Comparison of ENCODE assay signal across 1 cellular context in the genomic region with DNA sequence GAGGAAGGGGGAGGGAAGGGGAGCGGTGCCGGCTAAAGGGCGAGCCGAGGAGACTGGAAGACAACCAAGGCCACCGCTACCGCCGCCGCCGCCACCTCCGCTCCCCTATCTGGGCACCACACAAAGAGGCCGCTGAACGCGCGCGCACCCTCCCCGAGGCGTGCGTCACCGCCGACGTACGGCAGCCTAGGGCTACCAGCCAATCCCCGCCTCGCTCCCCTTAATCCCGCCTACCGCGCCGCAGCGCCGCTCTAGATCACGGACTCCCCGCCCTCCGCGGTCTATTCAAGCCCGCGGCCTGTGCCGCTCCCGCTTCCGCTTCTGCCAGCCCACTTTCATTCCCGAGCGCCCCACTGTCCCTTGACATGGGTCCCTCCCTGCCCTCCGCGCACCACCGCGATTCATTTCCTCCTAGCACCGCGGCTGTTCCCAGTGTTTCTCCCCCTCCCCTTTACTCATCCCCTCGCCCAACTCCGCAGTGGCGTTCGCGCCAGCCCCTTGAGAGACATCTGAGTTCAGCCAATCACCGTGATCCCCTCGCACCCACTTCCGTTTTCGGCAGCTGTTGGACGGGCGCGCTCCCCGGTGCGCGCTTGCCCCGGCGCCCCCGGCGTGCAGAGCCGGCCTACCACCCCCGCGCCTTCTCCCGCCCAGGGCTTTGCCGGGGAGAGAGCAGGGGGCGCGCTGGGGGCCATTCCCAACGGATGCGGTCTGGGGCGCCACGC.
TF ChIP-seq lines count a peak whose summit lies in the region.

A gene (minus strand): TSS at position 128 of the 725 bp plus-strand sequence. CDS start 297 bp downstream, outside the sequence.

TF ChIP-seq in HepG2, 621 proteins besides CTCF, POLR2A, EP300 and RAD21 (continued from another document and continues in another):
- TF ChIP-seq, protein P1, sequence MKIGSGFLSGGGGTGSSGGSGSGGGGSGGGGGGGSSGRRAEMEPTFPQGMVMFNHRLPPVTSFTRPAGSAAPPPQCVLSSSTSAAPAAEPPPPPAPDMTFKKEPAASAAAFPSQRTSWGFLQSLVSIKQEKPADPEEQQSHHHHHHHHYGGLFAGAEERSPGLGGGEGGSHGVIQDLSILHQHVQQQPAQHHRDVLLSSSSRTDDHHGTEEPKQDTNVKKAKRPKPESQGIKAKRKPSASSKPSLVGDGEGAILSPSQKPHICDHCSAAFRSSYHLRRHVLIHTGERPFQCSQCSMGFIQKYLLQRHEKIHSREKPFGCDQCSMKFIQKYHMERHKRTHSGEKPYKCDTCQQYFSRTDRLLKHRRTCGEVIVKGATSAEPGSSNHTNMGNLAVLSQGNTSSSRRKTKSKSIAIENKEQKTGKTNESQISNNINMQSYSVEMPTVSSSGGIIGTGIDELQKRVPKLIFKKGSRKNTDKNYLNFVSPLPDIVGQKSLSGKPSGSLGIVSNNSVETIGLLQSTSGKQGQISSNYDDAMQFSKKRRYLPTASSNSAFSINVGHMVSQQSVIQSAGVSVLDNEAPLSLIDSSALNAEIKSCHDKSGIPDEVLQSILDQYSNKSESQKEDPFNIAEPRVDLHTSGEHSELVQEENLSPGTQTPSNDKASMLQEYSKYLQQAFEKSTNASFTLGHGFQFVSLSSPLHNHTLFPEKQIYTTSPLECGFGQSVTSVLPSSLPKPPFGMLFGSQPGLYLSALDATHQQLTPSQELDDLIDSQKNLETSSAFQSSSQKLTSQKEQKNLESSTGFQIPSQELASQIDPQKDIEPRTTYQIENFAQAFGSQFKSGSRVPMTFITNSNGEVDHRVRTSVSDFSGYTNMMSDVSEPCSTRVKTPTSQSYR (CRISPR knock-in tag; IDR thresholded peaks at IDR 0.05; ENCODE audit: borderline replicate concordance) = peak; percentile 21; the same call in 1 of the 2 replicates
- TF ChIP-seq, protein P2, sequence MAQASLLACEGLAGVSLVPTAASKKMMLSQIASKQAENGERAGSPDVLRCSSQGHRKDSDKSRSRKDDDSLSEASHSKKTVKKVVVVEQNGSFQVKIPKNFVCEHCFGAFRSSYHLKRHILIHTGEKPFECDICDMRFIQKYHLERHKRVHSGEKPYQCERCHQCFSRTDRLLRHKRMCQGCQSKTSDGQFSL (CRISPR knock-in tag; IDR thresholded peaks at IDR 0.05) = no peak
- peak; percentile 54; the same call in 1 of the 2 replicates for TF ChIP-seq ZIK1 (CRISPR knock-in tag; IDR thresholded peaks at IDR 0.05; ENCODE audit: borderline replicate concordance, low read depth)
- peak; percentile 21 for TF ChIP-seq ZNF430 (CRISPR knock-in tag; IDR thresholded peaks at IDR 0.05)
- TF ChIP-seq HNRNPH1 (optimal IDR thresholded peaks at IDR 0.05; ENCODE audit: low read depth, low read length) = no peak
- TF ChIP-seq ZNF619 (CRISPR knock-in tag; IDR thresholded peaks at IDR 0.05) = no peak
- TF ChIP-seq, protein P3, sequence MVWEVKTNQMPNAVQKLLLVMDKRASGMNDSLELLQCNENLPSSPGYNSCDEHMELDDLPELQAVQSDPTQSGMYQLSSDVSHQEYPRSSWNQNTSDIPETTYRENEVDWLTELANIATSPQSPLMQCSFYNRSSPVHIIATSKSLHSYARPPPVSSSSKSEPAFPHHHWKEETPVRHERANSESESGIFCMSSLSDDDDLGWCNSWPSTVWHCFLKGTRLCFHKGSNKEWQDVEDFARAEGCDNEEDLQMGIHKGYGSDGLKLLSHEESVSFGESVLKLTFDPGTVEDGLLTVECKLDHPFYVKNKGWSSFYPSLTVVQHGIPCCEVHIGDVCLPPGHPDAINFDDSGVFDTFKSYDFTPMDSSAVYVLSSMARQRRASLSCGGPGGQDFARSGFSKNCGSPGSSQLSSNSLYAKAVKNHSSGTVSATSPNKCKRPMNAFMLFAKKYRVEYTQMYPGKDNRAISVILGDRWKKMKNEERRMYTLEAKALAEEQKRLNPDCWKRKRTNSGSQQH (CRISPR knock-in tag; IDR thresholded peaks at IDR 0.05; ENCODE audit: low read depth) = no peak; the same call in 1 of the 2 replicates
- peak; percentile 79; the same call in 1 of the 2 replicates for TF ChIP-seq REPIN1 (CRISPR knock-in tag; IDR thresholded peaks at IDR 0.05; ENCODE audit: borderline replicate concordance, low read depth)
- TF ChIP-seq ZNF451 (CRISPR knock-in tag; IDR thresholded peaks at IDR 0.05) = peak; percentile 82
- TF ChIP-seq MAFG (CRISPR knock-in tag; IDR thresholded peaks at IDR 0.05) = 0 out of 2 replicates have a peak, but pooled peaks have one; percentile 19
- peak; percentile 80; the same call in 1 of the 2 replicates for TF ChIP-seq ZSCAN30 (CRISPR knock-in tag; IDR thresholded peaks at IDR 0.05)
- TF ChIP-seq GATAD2A (CRISPR knock-in tag; IDR thresholded peaks at IDR 0.05) = no peak
- TF ChIP-seq TBL1XR1 (IDR thresholded peaks at IDR 0.05; ENCODE audit: borderline replicate concordance, low read length, partially characterized antibody) = no peak
- peak; percentile 87; the same call in 1 of the 2 replicates for TF ChIP-seq ZNF782 (CRISPR knock-in tag; IDR thresholded peaks at IDR 0.05; ENCODE audit: borderline replicate concordance)
- TF ChIP-seq, protein P4, sequence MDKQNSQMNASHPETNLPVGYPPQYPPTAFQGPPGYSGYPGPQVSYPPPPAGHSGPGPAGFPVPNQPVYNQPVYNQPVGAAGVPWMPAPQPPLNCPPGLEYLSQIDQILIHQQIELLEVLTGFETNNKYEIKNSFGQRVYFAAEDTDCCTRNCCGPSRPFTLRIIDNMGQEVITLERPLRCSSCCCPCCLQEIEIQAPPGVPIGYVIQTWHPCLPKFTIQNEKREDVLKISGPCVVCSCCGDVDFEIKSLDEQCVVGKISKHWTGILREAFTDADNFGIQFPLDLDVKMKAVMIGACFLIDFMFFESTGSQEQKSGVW (CRISPR knock-in tag; IDR thresholded peaks at IDR 0.05; ENCODE audit: borderline replicate concordance) = no peak
- TF ChIP-seq ZFY (CRISPR knock-in tag; IDR thresholded peaks at IDR 0.05) = peak; percentile 91
- TF ChIP-seq, protein P5, sequence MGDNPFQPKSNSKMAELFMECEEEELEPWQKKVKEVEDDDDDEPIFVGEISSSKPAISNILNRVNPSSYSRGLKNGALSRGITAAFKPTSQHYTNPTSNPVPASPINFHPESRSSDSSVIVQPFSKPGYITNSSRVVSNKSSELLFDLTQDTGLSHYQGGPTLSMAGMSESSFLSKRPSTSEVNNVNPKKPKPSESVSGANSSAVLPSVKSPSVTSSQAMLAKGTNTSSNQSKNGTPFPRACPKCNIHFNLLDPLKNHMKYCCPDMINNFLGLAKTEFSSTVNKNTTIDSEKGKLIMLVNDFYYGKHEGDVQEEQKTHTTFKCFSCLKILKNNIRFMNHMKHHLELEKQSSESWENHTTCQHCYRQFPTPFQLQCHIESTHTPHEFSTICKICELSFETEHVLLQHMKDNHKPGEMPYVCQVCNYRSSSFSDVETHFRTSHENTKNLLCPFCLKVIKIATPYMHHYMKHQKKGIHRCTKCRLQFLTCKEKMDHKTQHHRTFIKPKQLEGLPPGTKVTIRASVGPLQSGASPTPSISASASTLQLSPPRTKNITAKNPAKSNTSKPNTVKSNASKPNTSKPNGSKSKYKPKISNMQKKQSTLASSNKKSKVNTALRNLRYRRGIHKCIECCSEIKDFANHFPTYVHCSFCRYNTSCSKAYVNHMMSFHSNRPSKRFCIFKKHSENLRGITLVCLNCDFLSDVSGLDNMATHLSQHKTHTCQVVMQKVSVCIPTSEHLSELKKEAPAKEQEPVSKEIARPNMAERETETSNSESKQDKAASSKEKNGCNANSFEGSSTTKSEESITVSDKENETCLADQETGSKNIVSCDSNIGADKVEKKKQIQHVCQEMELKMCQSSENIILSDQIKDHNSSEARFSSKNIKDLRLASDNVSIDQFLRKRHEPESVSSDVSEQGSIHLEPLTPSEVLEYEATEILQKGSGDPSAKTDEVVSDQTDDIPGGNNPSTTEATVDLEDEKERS (CRISPR knock-in tag; IDR thresholded peaks at IDR 0.05) = no peak
- peak; percentile 79 for TF ChIP-seq ZNF547 (CRISPR knock-in tag; IDR thresholded peaks at IDR 0.05)
- TF ChIP-seq NFYC (CRISPR knock-in tag; IDR thresholded peaks at IDR 0.05) = peak; percentile 89
- TF ChIP-seq, protein P6, sequence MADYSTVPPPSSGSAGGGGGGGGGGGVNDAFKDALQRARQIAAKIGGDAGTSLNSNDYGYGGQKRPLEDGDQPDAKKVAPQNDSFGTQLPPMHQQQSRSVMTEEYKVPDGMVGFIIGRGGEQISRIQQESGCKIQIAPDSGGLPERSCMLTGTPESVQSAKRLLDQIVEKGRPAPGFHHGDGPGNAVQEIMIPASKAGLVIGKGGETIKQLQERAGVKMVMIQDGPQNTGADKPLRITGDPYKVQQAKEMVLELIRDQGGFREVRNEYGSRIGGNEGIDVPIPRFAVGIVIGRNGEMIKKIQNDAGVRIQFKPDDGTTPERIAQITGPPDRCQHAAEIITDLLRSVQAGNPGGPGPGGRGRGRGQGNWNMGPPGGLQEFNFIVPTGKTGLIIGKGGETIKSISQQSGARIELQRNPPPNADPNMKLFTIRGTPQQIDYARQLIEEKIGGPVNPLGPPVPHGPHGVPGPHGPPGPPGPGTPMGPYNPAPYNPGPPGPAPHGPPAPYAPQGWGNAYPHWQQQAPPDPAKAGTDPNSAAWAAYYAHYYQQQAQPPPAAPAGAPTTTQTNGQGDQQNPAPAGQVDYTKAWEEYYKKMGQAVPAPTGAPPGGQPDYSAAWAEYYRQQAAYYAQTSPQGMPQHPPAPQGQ (CRISPR knock-in tag; IDR thresholded peaks at IDR 0.05; ENCODE audit: borderline replicate concordance) = no peak
- no peak; the same call in none of the 2 replicates for TF ChIP-seq HNRNPUL1 (IDR thresholded peaks at IDR 0.05; ENCODE audit: low read depth, low read length)
- no peak for TF ChIP-seq ZFP62 (CRISPR knock-in tag; IDR thresholded peaks at IDR 0.05)
- TF ChIP-seq SMYD3 (CRISPR knock-in tag; IDR thresholded peaks at IDR 0.05) = peak; percentile 84
- no peak for TF ChIP-seq KDM6A (CRISPR knock-in tag; IDR thresholded peaks at IDR 0.05; ENCODE audit: low read depth)
- no peak for TF ChIP-seq HHEX (CRISPR knock-in tag; IDR thresholded peaks at IDR 0.05)
- TF ChIP-seq CBX1 (IDR thresholded peaks at IDR 0.05; ENCODE audit: low read depth) = peak; percentile 39
- peak; percentile 70; the same call in 1 of the 2 replicates for TF ChIP-seq ZNF224 (CRISPR knock-in tag; IDR thresholded peaks at IDR 0.05)
- TF ChIP-seq GATA4 (IDR thresholded peaks at IDR 0.05; ENCODE audit: borderline replicate concordance, low read depth) = peak; percentile 60; the same call in 1 of the 2 replicates
- TF ChIP-seq, protein P7, sequence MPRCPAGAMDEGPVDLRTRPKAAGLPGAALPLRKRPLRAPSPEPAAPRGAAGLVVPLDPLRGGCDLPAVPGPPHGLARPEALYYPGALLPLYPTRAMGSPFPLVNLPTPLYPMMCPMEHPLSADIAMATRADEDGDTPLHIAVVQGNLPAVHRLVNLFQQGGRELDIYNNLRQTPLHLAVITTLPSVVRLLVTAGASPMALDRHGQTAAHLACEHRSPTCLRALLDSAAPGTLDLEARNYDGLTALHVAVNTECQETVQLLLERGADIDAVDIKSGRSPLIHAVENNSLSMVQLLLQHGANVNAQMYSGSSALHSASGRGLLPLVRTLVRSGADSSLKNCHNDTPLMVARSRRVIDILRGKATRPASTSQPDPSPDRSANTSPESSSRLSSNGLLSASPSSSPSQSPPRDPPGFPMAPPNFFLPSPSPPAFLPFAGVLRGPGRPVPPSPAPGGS (CRISPR knock-in tag; IDR thresholded peaks at IDR 0.05) = peak; percentile 64; the same call in 1 of the 2 replicates
- TF ChIP-seq, protein P8, sequence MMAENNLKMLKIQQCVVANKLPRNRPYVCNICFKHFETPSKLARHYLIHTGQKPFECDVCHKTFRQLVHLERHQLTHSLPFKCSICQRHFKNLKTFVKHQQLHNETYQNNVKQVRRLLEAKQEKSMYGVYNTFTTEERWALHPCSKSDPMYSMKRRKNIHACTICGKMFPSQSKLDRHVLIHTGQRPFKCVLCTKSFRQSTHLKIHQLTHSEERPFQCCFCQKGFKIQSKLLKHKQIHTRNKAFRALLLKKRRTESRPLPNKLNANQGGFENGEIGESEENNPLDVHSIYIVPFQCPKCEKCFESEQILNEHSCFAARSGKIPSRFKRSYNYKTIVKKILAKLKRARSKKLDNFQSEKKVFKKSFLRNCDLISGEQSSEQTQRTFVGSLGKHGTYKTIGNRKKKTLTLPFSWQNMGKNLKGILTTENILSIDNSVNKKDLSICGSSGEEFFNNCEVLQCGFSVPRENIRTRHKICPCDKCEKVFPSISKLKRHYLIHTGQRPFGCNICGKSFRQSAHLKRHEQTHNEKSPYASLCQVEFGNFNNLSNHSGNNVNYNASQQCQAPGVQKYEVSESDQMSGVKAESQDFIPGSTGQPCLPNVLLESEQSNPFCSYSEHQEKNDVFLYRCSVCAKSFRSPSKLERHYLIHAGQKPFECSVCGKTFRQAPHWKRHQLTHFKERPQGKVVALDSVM (CRISPR knock-in tag; IDR thresholded peaks at IDR 0.05) = 0 out of 2 replicates have a peak, but pooled peaks have one; percentile 45
- 0 out of 2 replicates have a peak, but pooled peaks have one; percentile 50 for TF ChIP-seq SRY (CRISPR knock-in tag; IDR thresholded peaks at IDR 0.05)
- no peak for TF ChIP-seq ATF7 (IDR thresholded peaks at IDR 0.05)
- peak; percentile 58; the same call in 1 of the 2 replicates for TF ChIP-seq ATF7 (CRISPR knock-in tag; IDR thresholded peaks at IDR 0.05)
- peak; percentile 35; the same call in 1 of the 2 replicates for TF ChIP-seq HDAC2 (CRISPR knock-in tag; IDR thresholded peaks at IDR 0.05)
- TF ChIP-seq ZKSCAN5 (CRISPR knock-in tag; IDR thresholded peaks at IDR 0.05) = no peak
- peak; percentile 84 for TF ChIP-seq ZFX (CRISPR knock-in tag; IDR thresholded peaks at IDR 0.05; ENCODE audit: low read depth)
- TF ChIP-seq, protein P9, sequence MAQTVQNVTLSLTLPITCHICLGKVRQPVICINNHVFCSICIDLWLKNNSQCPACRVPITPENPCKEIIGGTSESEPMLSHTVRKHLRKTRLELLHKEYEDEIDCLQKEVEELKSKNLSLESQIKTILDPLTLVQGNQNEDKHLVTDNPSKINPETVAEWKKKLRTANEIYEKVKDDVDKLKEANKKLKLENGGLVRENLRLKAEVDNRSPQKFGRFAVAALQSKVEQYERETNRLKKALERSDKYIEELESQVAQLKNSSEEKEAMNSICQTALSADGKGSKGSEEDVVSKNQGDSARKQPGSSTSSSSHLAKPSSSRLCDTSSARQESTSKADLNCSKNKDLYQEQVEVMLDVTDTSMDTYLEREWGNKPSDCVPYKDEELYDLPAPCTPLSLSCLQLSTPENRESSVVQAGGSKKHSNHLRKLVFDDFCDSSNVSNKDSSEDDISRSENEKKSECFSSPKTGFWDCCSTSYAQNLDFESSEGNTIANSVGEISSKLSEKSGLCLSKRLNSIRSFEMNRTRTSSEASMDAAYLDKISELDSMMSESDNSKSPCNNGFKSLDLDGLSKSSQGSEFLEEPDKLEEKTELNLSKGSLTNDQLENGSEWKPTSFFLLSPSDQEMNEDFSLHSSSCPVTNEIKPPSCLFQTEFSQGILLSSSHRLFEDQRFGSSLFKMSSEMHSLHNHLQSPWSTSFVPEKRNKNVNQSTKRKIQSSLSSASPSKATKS (CRISPR knock-in tag; IDR thresholded peaks at IDR 0.05) = no peak; the same call in 1 of the 2 replicates
- peak; percentile 96 for TF ChIP-seq GABPB1 (CRISPR knock-in tag; IDR thresholded peaks at IDR 0.05)
- TF ChIP-seq ZNF879 (CRISPR knock-in tag; IDR thresholded peaks at IDR 0.05) = no peak
- TF ChIP-seq ZNF354B (CRISPR knock-in tag; IDR thresholded peaks at IDR 0.05) = peak; percentile 73; the same call in 1 of the 2 replicates
- TF ChIP-seq MIER3 (CRISPR knock-in tag; IDR thresholded peaks at IDR 0.05; ENCODE audit: borderline replicate concordance) = no peak
